Comparison of ENCODE assay signal across 16 cellular contexts in genomic region chr14:35715079-35715478, GRCh38.
DNase-seq lines count a peak whose midpoint lies in the region; ATAC-seq, FAIRE-seq and TF ChIP-seq lines count a peak whose summit lies in the region.
"Had no signal": no experiment of that assay in that cellular context is flagged by ENCODE, and none has a peak within 500 bp of the region (broad histone marks: within the 10 kb centered on the region; RNA-seq: fewer than 3 reads in every experiment).

No MANE protein-coding gene starts in this region.

- H2BK12ac ChIP-seq in neuronal stem cell (ENCODE audit: low read length), result no peak overlapping the region

- H2AK5ac ChIP-seq in neuronal stem cell (ENCODE audit: low read depth, low read length), result no peak overlapping the region

- DNase-seq in SK-N-SH (no peak), frontal cortex (ENCODE audit: low spot score in 2 of 2) (no peak), pancreas (no peak), neuronal stem cell (ENCODE audit: low spot score) (no peak), putamen (ENCODE audit: low spot score) (no peak)
- DNase-seq: CD4-positive, alpha-beta memory T cell; DMS153; DMS79; GF-D8; H9 had no signal

- no peak overlapping the region for H2BK5ac ChIP-seq in neuronal stem cell (ENCODE audit: low read length)

- no peak overlapping the region for H4K91ac ChIP-seq in neuronal stem cell (ENCODE audit: low read depth, low read length, poor library complexity)

- no peaks in the 10 kb centered on the region for H3K4me1 ChIP-seq in SK-N-SH (ENCODE audit: control insufficient read depth in 1 of 2, insufficient read depth in 2 of 2, low read depth in 1 of 2, low read length in 1 of 2)
- no peaks in the 10 kb centered on the region for H3K4me1 ChIP-seq in pancreas
- no peaks in the 10 kb centered on the region for H3K4me1 ChIP-seq in neuronal stem cell (ENCODE audit: control insufficient read depth in 2 of 2, insufficient read depth in 1 of 2, low read depth in 1 of 2, low read length in 2 of 2)
- H3K4me1 ChIP-seq: BLaER1 had no signal

- H3K9ac ChIP-seq in SK-N-SH (no peak overlapping the region), neuronal stem cell (ENCODE audit: low read depth, low read length, poor library complexity) (no peak overlapping the region)
- H3K9ac ChIP-seq: BLaER1 had no signal

- no peaks in the 10 kb centered on the region for H3K79me1 ChIP-seq in neuronal stem cell (ENCODE audit: low read depth, low read length)

- TF ChIP-seq CTCF in SK-N-SH (IDR thresholded peaks at IDR 0.05) (no peak), pancreas (IDR thresholded peaks at IDR 0.05) (no peak)

- no peak overlapping the region for H3K23ac ChIP-seq in neuronal stem cell (ENCODE audit: low read depth, low read length, poor library complexity)

- no peak overlapping the region for H2AFZ ChIP-seq in SK-N-SH (ENCODE audit: low read depth)
- H2AFZ ChIP-seq in neuronal stem cell (ENCODE audit: low read length), result no peak overlapping the region

- no peak overlapping the region for H2BK120ac ChIP-seq in neuronal stem cell (ENCODE audit: low read depth, low read length)

- TF ChIP-seq EP300 in SK-N-SH (IDR thresholded peaks at IDR 0.05; ENCODE audit: borderline replicate concordance in 1 of 2, low read depth in 1 of 2, low read length in 1 of 2), result no peak

- no peak overlapping the region for H3K18ac ChIP-seq in neuronal stem cell (ENCODE audit: low read length)

- H2BK15ac ChIP-seq in neuronal stem cell (ENCODE audit: low read length), result no peak overlapping the region

- H3K27me3 ChIP-seq in SK-N-SH (ENCODE audit: insufficient read depth) (no peaks in the 10 kb centered on the region), pancreas (no peaks in the 10 kb centered on the region), neuronal stem cell (ENCODE audit: control insufficient read depth in 3 of 3, insufficient read depth in 3 of 3, low read depth in 1 of 3, low read length in 3 of 3) (no peaks in the 10 kb centered on the region)
- H3K27me3 ChIP-seq: BLaER1 had no signal

- no peak overlapping the region for H3K27ac ChIP-seq in SK-N-SH (ENCODE audit: low read depth in 2 of 2, low read length in 1 of 2)
- no peak overlapping the region for H3K27ac ChIP-seq in pancreas
- H3K27ac ChIP-seq in neuronal stem cell (replicated peaks; ENCODE audit: low read length), result no peak overlapping the region
- H3K27ac ChIP-seq: 22Rv1, BLaER1 had no signal

- intact Hi-C loops in pancreas (cut with DNase I), result no loop called here

- no peaks in the 10 kb centered on the region for H3K9me2 ChIP-seq in SK-N-SH

- 98% methylated on average over 1 of the region's 1 CpG for WGBS in SK-N-SH (ENCODE audit: low lambda C conversion rate)
- 99 to 100% methylated on average over 1 of the region's 1 CpG for WGBS in pancreas, 2 donors
- WGBS in neuronal stem cell (ENCODE audit: extremely low coverage in 2 of 2, insufficient read length in 2 of 2, insufficient replicate concordance in 1 of 2), 2 donors, result 100% methylated on average over 1 of the region's 1 CpG; no CpG with 5 or more reads in 1 of the 2 donors

- no peak overlapping the region for H4K8ac ChIP-seq in neuronal stem cell (ENCODE audit: low read depth, low read length)

- H3K79me2 ChIP-seq in SK-N-SH (ENCODE audit: insufficient read depth), result no peaks in the 10 kb centered on the region

- no peaks in the 10 kb centered on the region for H3F3A ChIP-seq in SK-N-SH (replicated peaks; ENCODE audit: insufficient read depth)

- CTCF ChIA-PET in SK-N-SH (lab: Yijun Ruan, JAX), result no interaction called here

- no peak for TF ChIP-seq RAD21 in SK-N-SH (IDR thresholded peaks at IDR 0.05; ENCODE audit: low read length)

- FAIRE-seq in frontal cortex (lab: Jason Lieb, UNC) (peak; percentile 77), pancreas (lab: Jason Lieb, UNC) (peak; percentile 85)
- FAIRE-seq: H1, HepG2 had no signal

- H3K4ac ChIP-seq in neuronal stem cell (ENCODE audit: low read length), result no peak overlapping the region

- no peak overlapping the region for H3K4me3 ChIP-seq in SK-N-SH (ENCODE audit: low read depth in 2 of 2, low read length in 1 of 2)
- H3K4me3 ChIP-seq in pancreas, result no peak overlapping the region
- H3K4me3 ChIP-seq in neuronal stem cell (ENCODE audit: low read length in 2 of 2), result no peak overlapping the region
- H3K4me3 ChIP-seq: BLaER1 had no signal

- no peak overlapping the region for H3K14ac ChIP-seq in neuronal stem cell (ENCODE audit: low read length)

- H3K36me3 ChIP-seq in SK-N-SH (replicated peaks in 1 of 2; ENCODE audit: control insufficient read depth in 1 of 2, insufficient read depth in 2 of 2, low read length in 1 of 2) (peaks cover 15 to 31% of the 10 kb centered on the region in 2 experiments), pancreas (peaks cover 0 to 15% (median 0%) of the 10 kb centered on the region in 3 donors), neuronal stem cell (replicated peaks in 1 of 2; ENCODE audit: control insufficient read depth in 2 of 2, insufficient read depth in 2 of 2, low read length in 2 of 2) (peaks cover 0 to 29% of the 10 kb centered on the region in 2 donors)
- H3K36me3 ChIP-seq: BLaER1 had no signal

- ATAC-seq in SK-N-SH treated with all-trans-retinoic acid at 6 μM for 48 hours, result no peak
- ATAC-seq in pancreas, result no peak
- no peak for ATAC-seq in HG03439 (IDR thresholded peaks at IDR 0.05; ENCODE audit: unreplicated experiment)
- ATAC-seq: HepG2 had no signal

- POLR2A ChIA-PET in SK-N-SH (lab: Yijun Ruan, JAX), result no interaction called here

- no peak overlapping the region for H3K4me2 ChIP-seq in SK-N-SH
- H3K4me2 ChIP-seq in neuronal stem cell (ENCODE audit: insufficient read depth, low read length, poor library complexity, severe bottlenecking), result no peak overlapping the region
- H3K4me2 ChIP-seq: BLaER1 had no signal

- no peaks in the 10 kb centered on the region for H3K9me3 ChIP-seq in SK-N-SH
- no peaks in the 10 kb centered on the region for H3K9me3 ChIP-seq in pancreas
- H3K9me3 ChIP-seq in neuronal stem cell (replicated peaks in 1 of 2; ENCODE audit: control insufficient read depth in 2 of 2, insufficient read depth in 1 of 2, low read depth in 1 of 2, low read length in 2 of 2), result peaks cover 0 to 16% of the 10 kb centered on the region in 2 donors
- H3K9me3 ChIP-seq: BLaER1 had no signal

- H4K20me1 ChIP-seq in SK-N-SH (ENCODE audit: insufficient read depth), result no peaks in the 10 kb centered on the region
- H4K20me1 ChIP-seq: BLaER1 had no signal

TF ChIP-seq in SK-N-SH treated with all-trans-retinoic acid at 6 μM for 48 hours, 23 proteins besides CTCF, POLR2A, EP300 and RAD21:
- TF ChIP-seq OSR1 (CRISPR knock-in tag; IDR thresholded peaks at IDR 0.05), result no peak
- no peak for TF ChIP-seq ESRRG (CRISPR knock-in tag; IDR thresholded peaks at IDR 0.05)
- peak; percentile 95 for TF ChIP-seq ZFP30 (CRISPR knock-in tag; IDR thresholded peaks at IDR 0.05)
- no peak for TF ChIP-seq ZC3H10 (CRISPR knock-in tag; IDR thresholded peaks at IDR 0.05)

TF ChIP-seq in SK-N-SH, 30 proteins besides CTCF, POLR2A, EP300 and RAD21:
- TF ChIP-seq NRF1 (IDR thresholded peaks at IDR 0.05; ENCODE audit: low read depth, low read length), result no peak
- TF ChIP-seq SMC3 (IDR thresholded peaks at IDR 0.05; ENCODE audit: low read depth, low read length), result no peak
- TF ChIP-seq CHD2 (IDR thresholded peaks at IDR 0.05; ENCODE audit: low read length, partially characterized antibody), result no peak
TF ChIP-seq in SK-N-SH: peak in this region for 0.
